In genomic region chr9:109880276-109881169, GRCh38 we compare ENCODE assay signal across 8 cellular contexts.
DNase-seq lines count a peak whose midpoint lies in the region; ATAC-seq and TF ChIP-seq lines count a peak whose summit lies in the region.

No MANE protein-coding gene starts in this region.

- H3K27ac ChIP-seq in CD4-positive, CD25-positive, alpha-beta regulatory T cell (ENCODE audit: insufficient read depth, low read length, poor library complexity, severe bottlenecking): no peak overlapping the region
- H3K27ac ChIP-seq in foreskin keratinocyte: no peak overlapping the region

- no peaks in the 10 kb centered on the region for H3K36me3 ChIP-seq in CD4-positive, CD25-positive, alpha-beta regulatory T cell (ENCODE audit: control insufficient read depth, insufficient read depth, low read length)

- H3K27me3 ChIP-seq in CD4-positive, CD25-positive, alpha-beta regulatory T cell (ENCODE audit: control insufficient read depth, insufficient read depth, low read length): peaks cover 12% of the 10 kb centered on the region
- no peaks in the 10 kb centered on the region for H3K27me3 ChIP-seq in foreskin keratinocyte

- peaks cover 0 to 5% (median 4%) of the 10 kb centered on the region in 4 donors for H3K4me1 Mint-ChIP-seq in CD4-positive, CD25-positive, alpha-beta regulatory T cell
- peaks cover 4% of the 10 kb centered on the region in 2 donors for H3K4me1 Mint-ChIP-seq in stimulated activated naive B cell treated with anti-CD40 and anti-IgM and Interleukin-4, amounts not matched to agents 10 μg/mL and 1 μg/mL and 100 μg/mL, for 72 hours

- H3K9me3 ChIP-seq in CD4-positive, CD25-positive, alpha-beta regulatory T cell (ENCODE audit: control insufficient read depth in 2 of 2, low read length in 2 of 2): no peaks in the 10 kb centered on the region

- TF ChIP-seq CTCF in WI38 (IDR thresholded peaks at IDR 0.05; ENCODE audit: low read depth, low read length) (peak; percentile 64), foreskin keratinocyte (conservative IDR thresholded peaks at IDR 0.05) (peak; percentile 70)

- peak in 2 of 3 donors; percentile 30 to 61 for DNase-seq in CD4-positive, CD25-positive, alpha-beta regulatory T cell
- DNase-seq in GM19238 (ENCODE audit: insufficient read length, low spot score) (peak; percentile 13), HK-2 (ENCODE audit: unreplicated experiment) (peak; percentile 9), foreskin keratinocyte (peak in 1 of 2 donors; percentile 43), Ammon's horn (ENCODE audit: low spot score) (no peak)
- DNase-seq in stimulated activated naive B cell treated with anti-CD40 and anti-IgM and Interleukin-4, amounts not matched to agents 10 μg/mL and 1 μg/mL and 100 μg/mL, for 72 hours: peak; percentile 13

- no peak overlapping the region for H3K4me3 ChIP-seq in CD4-positive, CD25-positive, alpha-beta regulatory T cell (ENCODE audit: low read depth, low read length)
- H3K4me3 ChIP-seq in WI38 (ENCODE audit: low read depth, low read length): no peak overlapping the region

- H3K4me1 ChIP-seq in CD4-positive, CD25-positive, alpha-beta regulatory T cell (ENCODE audit: control insufficient read depth, insufficient read depth, low read length, poor library complexity, severe bottlenecking): no peaks in the 10 kb centered on the region
- H3K4me1 ChIP-seq in foreskin keratinocyte: no peaks in the 10 kb centered on the region

- H3K4me3 Mint-ChIP-seq in CD4-positive, CD25-positive, alpha-beta regulatory T cell: no peak overlapping the region
- H3K4me3 Mint-ChIP-seq in stimulated activated naive B cell treated with anti-CD40 and anti-IgM and Interleukin-4, amounts not matched to agents 10 μg/mL and 1 μg/mL and 100 μg/mL, for 72 hours: no peak overlapping the region

- H3K9me3 Mint-ChIP-seq in CD4-positive, CD25-positive, alpha-beta regulatory T cell: no peaks in the 10 kb centered on the region
- H3K9me3 Mint-ChIP-seq in stimulated activated naive B cell treated with anti-CD40 and anti-IgM and Interleukin-4, amounts not matched to agents 10 μg/mL and 1 μg/mL and 100 μg/mL, for 72 hours: no peaks in the 10 kb centered on the region

- ATAC-seq in CD4-positive, CD25-positive, alpha-beta regulatory T cell (ENCODE audit: low read depth in 2 of 2): peak; percentile 67 to 72
- ATAC-seq in foreskin keratinocyte: peak; percentile 51
- peak; percentile 73 to 78 for ATAC-seq in stimulated activated naive B cell treated with anti-CD40 and anti-IgM and Interleukin-4, amounts not matched to agents 10 μg/mL and 1 μg/mL and 100 μg/mL, for 72 hours (replicated peaks)
- no peak for ATAC-seq in GM19324 (IDR thresholded peaks at IDR 0.05; ENCODE audit: low FRiP score, unreplicated experiment)

- H3K36me3 Mint-ChIP-seq in CD4-positive, CD25-positive, alpha-beta regulatory T cell: no peaks in the 10 kb centered on the region
- no peaks in the 10 kb centered on the region for H3K36me3 Mint-ChIP-seq in stimulated activated naive B cell treated with anti-CD40 and anti-IgM and Interleukin-4, amounts not matched to agents 10 μg/mL and 1 μg/mL and 100 μg/mL, for 72 hours

- peaks cover 25% of the 10 kb centered on the region for H3K27me3 Mint-ChIP-seq in CD4-positive, CD25-positive, alpha-beta regulatory T cell
- peaks cover 6 to 9% of the 10 kb centered on the region in 2 donors for H3K27me3 Mint-ChIP-seq in stimulated activated naive B cell treated with anti-CD40 and anti-IgM and Interleukin-4, amounts not matched to agents 10 μg/mL and 1 μg/mL and 100 μg/mL, for 72 hours

- H3K27ac Mint-ChIP-seq in CD4-positive, CD25-positive, alpha-beta regulatory T cell: no peak overlapping the region
- H3K27ac Mint-ChIP-seq in stimulated activated naive B cell treated with anti-CD40 and anti-IgM and Interleukin-4, amounts not matched to agents 10 μg/mL and 1 μg/mL and 100 μg/mL, for 72 hours: no peak overlapping the region
